In the genomic region with DNA sequence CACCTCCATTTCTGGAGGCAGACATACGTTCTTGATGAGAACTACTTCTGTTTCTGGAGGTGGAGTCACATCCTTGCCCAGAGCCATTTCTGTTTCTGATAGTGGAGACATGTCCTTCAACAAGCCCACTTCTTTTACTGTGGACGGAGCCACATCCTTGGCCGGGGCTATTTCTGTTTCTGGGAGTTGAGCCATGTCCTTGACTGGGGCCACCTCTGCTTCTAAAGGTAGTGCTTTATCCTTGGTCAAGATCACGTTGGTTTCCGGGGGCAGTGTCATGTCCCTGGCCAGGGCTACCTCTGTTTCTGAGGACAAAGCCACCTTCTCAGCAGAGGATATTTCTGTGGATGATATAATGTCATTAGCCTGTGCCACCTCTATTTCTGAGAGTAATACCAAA, we compare ENCODE assay signal across 22 cellular contexts.
DNase-seq lines count a peak whose midpoint lies in the region; ATAC-seq, FAIRE-seq and TF ChIP-seq lines count a peak whose summit lies in the region.
"Had no signal": no experiment of that assay in that cellular context is flagged by ENCODE, and none has a peak within 500 bp of the region (broad histone marks: within the 10 kb centered on the region; RNA-seq: fewer than 3 reads in every experiment).

No MANE protein-coding gene starts in this region.

- H3K9me3 Mint-ChIP-seq in MCF 10A (ENCODE audit: unreplicated experiment): no peaks in the 10 kb centered on the region
- no peaks in the 10 kb centered on the region for H3K9me3 Mint-ChIP-seq in progenitor cell of endocrine pancreas (ENCODE audit: low read depth)
- H3K9me3 Mint-ChIP-seq: CD4-positive, alpha-beta memory T cell; GM23338 had no signal

- H3K27me3 ChIP-seq in breast epithelium (no peaks in the 10 kb centered on the region), PC-9 (ENCODE audit: insufficient read depth, low read depth) (no peaks in the 10 kb centered on the region), heart left ventricle (no peaks in the 10 kb centered on the region)
- H3K27me3 ChIP-seq: BLaER1 treated with 17β-estradiol and CSF1 and Interleukin-3, amounts not matched to agents 10 nM and 100 nM; Peyer's patch; SJSA1 had no signal

- H3K4me1 ChIP-seq in breast epithelium (no peaks in the 10 kb centered on the region), PC-9 (replicated peaks; ENCODE audit: insufficient read depth) (peaks cover 10% of the 10 kb centered on the region), heart left ventricle (peaks cover 0 to 14% (median 3%) of the 10 kb centered on the region in 12 donors), kidney (ENCODE audit: control insufficient read depth in 1 of 2, insufficient read depth in 1 of 2, low read depth in 1 of 2, low read length in 2 of 2) (no peaks in the 10 kb centered on the region)
- H3K4me1 ChIP-seq: BLaER1 treated with 17β-estradiol and CSF1 and Interleukin-3, amounts not matched to agents 10 nM and 100 nM; Caco-2; Peyer's patch had no signal

- H3K9ac ChIP-seq in kidney (ENCODE audit: low read length in 2 of 2): no peak overlapping the region
- H3K9ac ChIP-seq: BLaER1 treated with 17β-estradiol and CSF1 and Interleukin-3, amounts not matched to agents 10 nM and 100 nM had no signal

- TF ChIP-seq POLR2A in breast epithelium (IDR thresholded peaks at IDR 0.05) (no peak), heart left ventricle (IDR thresholded peaks at IDR 0.05) (no peak)

- WGBS in heart left ventricle, 4 donors: 44 to 60% (median 54%) methylated on average over 5 of the region's 5 CpGs

- peaks cover 11% of the 10 kb centered on the region; the same call in 1 of the 2 replicates for H3F3A ChIP-seq in PC-9 (ENCODE audit: insufficient read depth, low read depth)

- H4K20me1 ChIP-seq in PC-9 (ENCODE audit: insufficient read depth): no peaks in the 10 kb centered on the region

- no peak for TF ChIP-seq CTCF in MCF 10A (IDR thresholded peaks at IDR 0.05; ENCODE audit: unreplicated experiment)
- TF ChIP-seq CTCF in breast epithelium (IDR thresholded peaks at IDR 0.05): no peak
- no peak for TF ChIP-seq CTCF in PC-9 (conservative IDR thresholded peaks at IDR 0.05)
- TF ChIP-seq CTCF in heart left ventricle (IDR thresholded peaks at IDR 0.05): no peak
- no peak for TF ChIP-seq CTCF in progenitor cell of endocrine pancreas (IDR thresholded peaks at IDR 0.05; ENCODE audit: unreplicated experiment)
- TF ChIP-seq CTCF in kidney (IDR thresholded peaks at IDR 0.05; ENCODE audit: borderline replicate concordance, extremely low read depth, insufficient read depth): no peak

- BruUV-seq in MCF 10A (replicated peaks; lab: Mats Ljungman, UMichigan) (TSS peak; percentile 69), PC-9 (replicated peaks; lab: Mats Ljungman, UMichigan) (TSS peak; percentile 22)

- H2AFZ ChIP-seq in PC-9: no peak overlapping the region
- H2AFZ ChIP-seq: GM23338 had no signal

- DNase-seq in MCF 10A (ENCODE audit: unreplicated experiment) (no peak), breast epithelium (ENCODE audit: low spot score in 2 of 2) (no peak), PC-9 (no peak), heart left ventricle (peak in 4 of 5 donors; percentile 21 to 56 (median 40)), progenitor cell of endocrine pancreas (ENCODE audit: low spot score, unreplicated experiment) (no peak), islet precursor cell (no peak), kidney (no peak)
- no peak for DNase-seq in activated naive CD4-positive, alpha-beta T cell treated with Interleukin-2 at 50 U/mL for 16 hours
- DNase-seq: Caco-2; CD4-positive, alpha-beta memory T cell; NCI-H1092; NCI-H1436; NCI-H1930; NCI-H2227 treated with DMSO at 0.1 percent for 48 hours; NCI-H510A treated with DMSO at 0.1 percent for 48 hours; NCI-H748 treated with DMSO at 0.1 percent for 48 hours; Peyer's patch had no signal

- CTCF ChIA-PET in MCF 10A (lab: Yijun Ruan, JAX) (no interaction called here), PC-9 (lab: Charles Lee) (no interaction called here)

- H3K4me2 ChIP-seq in PC-9: no peak overlapping the region
- H3K4me2 ChIP-seq: BLaER1 treated with 17β-estradiol and CSF1 and Interleukin-3, amounts not matched to agents 10 nM and 100 nM; GM23338 had no signal

- no peak for FAIRE-seq in kidney (lab: Jason Lieb, UNC)
- FAIRE-seq: GM18507 had no signal

- H3K4me3 Mint-ChIP-seq in MCF 10A (ENCODE audit: unreplicated experiment) (no peak overlapping the region), progenitor cell of endocrine pancreas (ENCODE audit: low read depth) (no peak overlapping the region)
- H3K4me3 Mint-ChIP-seq: CD4-positive, alpha-beta memory T cell; GM23338 had no signal

- H3K9me3 ChIP-seq in breast epithelium: no peaks in the 10 kb centered on the region
- H3K9me3 ChIP-seq in PC-9 (ENCODE audit: insufficient read depth, low read depth): no peaks in the 10 kb centered on the region
- H3K9me3 ChIP-seq in heart left ventricle: no peaks in the 10 kb centered on the region
- H3K9me3 ChIP-seq in kidney (ENCODE audit: control insufficient read depth in 1 of 2, low read length in 2 of 2): no peaks in the 10 kb centered on the region
- H3K9me3 ChIP-seq: BLaER1 treated with 17β-estradiol and CSF1 and Interleukin-3, amounts not matched to agents 10 nM and 100 nM; Caco-2; Peyer's patch; SJSA1 had no signal

- no peaks in the 10 kb centered on the region for H3K9me2 ChIP-seq in PC-9 (ENCODE audit: insufficient read depth)

- H3K36me3 Mint-ChIP-seq in MCF 10A (ENCODE audit: insufficient read depth, unreplicated experiment): peaks cover 94% of the 10 kb centered on the region
- peaks cover 28% of the 10 kb centered on the region for H3K36me3 Mint-ChIP-seq in progenitor cell of endocrine pancreas (ENCODE audit: insufficient read depth)

- H3K4me1 Mint-ChIP-seq in MCF 10A (ENCODE audit: insufficient read depth, unreplicated experiment) (peaks cover 10% of the 10 kb centered on the region), progenitor cell of endocrine pancreas (ENCODE audit: low read depth) (peaks cover 5% of the 10 kb centered on the region)

- H3K36me3 ChIP-seq in breast epithelium: peaks cover 13% of the 10 kb centered on the region
- H3K36me3 ChIP-seq in PC-9 (ENCODE audit: low read depth): no peaks in the 10 kb centered on the region
- peaks cover 0 to 100% (median 99%) of the 10 kb centered on the region in 9 donors for H3K36me3 ChIP-seq in heart left ventricle
- peaks cover 21 to 39% of the 10 kb centered on the region in 2 donors for H3K36me3 ChIP-seq in kidney (ENCODE audit: control insufficient read depth in 1 of 2, insufficient read depth in 2 of 2, low read length in 2 of 2)

- intact Hi-C loops in MCF 10A (cut with micrococcal nuclease) (no loop called here), breast epithelium (cut with DNase I; ENCODE audit: low total_unique reads) (no loop called here), PC-9 (cut with micrococcal nuclease; ENCODE audit: unreplicated experiment) (no loop called here), heart left ventricle (cut with DNase I) (loop anchor here in 1 of 10 donors (10.0 kb wide), 1 partner anchor 49 kb away; no protein-coding TSS in a partner anchor), kidney (cut with DNase I) (no loop called here)

- no peak overlapping the region for H3K27ac Mint-ChIP-seq in MCF 10A (ENCODE audit: low read depth, unreplicated experiment)
- H3K27ac Mint-ChIP-seq in progenitor cell of endocrine pancreas: peak overlapping the region; percentile 80
- H3K27ac Mint-ChIP-seq: GM23338 had no signal

- H3K4me3 ChIP-seq in breast epithelium (no peak overlapping the region), PC-9 (no peak overlapping the region), heart left ventricle (no peak overlapping the region), kidney (ENCODE audit: low read length in 2 of 2) (no peak overlapping the region)
- H3K4me3 ChIP-seq: BLaER1 treated with 17β-estradiol and CSF1 and Interleukin-3, amounts not matched to agents 10 nM and 100 nM; GM23338; Peyer's patch; SJSA1 had no signal

- POLR2A ChIA-PET in MCF 10A (lab: Yijun Ruan, JAX) (no interaction called here), PC-9 (lab: Charles Lee; ENCODE audit: unreplicated experiment) (no interaction called here)

- ATAC-seq in heart left ventricle: peak; percentile 72 to 94 (median 80)
- ATAC-seq: GM23338 had no signal

- no peaks in the 10 kb centered on the region for H3K79me2 ChIP-seq in PC-9 (ENCODE audit: low read depth)

- no peak overlapping the region for H3K27ac ChIP-seq in breast epithelium
- H3K27ac ChIP-seq in PC-9: no peak overlapping the region
- peak overlapping the region in 11 of 12 donors; percentile 4 to 80 (median 60) for H3K27ac ChIP-seq in heart left ventricle
- H3K27ac ChIP-seq in kidney (ENCODE audit: low read depth in 2 of 2, low read length in 2 of 2): no peak overlapping the region
- H3K27ac ChIP-seq: 22Rv1; BLaER1 treated with 17β-estradiol and CSF1 and Interleukin-3, amounts not matched to agents 10 nM and 100 nM; Peyer's patch; SJSA1 had no signal

- H3K27me3 Mint-ChIP-seq in MCF 10A (ENCODE audit: insufficient read depth, unreplicated experiment) (no peaks in the 10 kb centered on the region), progenitor cell of endocrine pancreas (no peaks in the 10 kb centered on the region)
- H3K27me3 Mint-ChIP-seq: CD4-positive, alpha-beta memory T cell had no signal

Comparison
In these comparisons a context has a peak if more than half of its experiments do, and no peak if none do; other contexts are left out.
1. DNase-seq: peak in heart left ventricle (4 of 5); none in MCF 10A (single experiment), breast epithelium (0 of 2), PC-9 (0 of 2), progenitor cell of endocrine pancreas (single experiment), activated naive CD4-positive, alpha-beta T cell treated with Interleukin-2 at 50 U/mL for 16 hours (single experiment), islet precursor cell (single experiment) and kidney (single experiment).
2. H3K27ac ChIP-seq: peak in heart left ventricle (11 of 12); none in breast epithelium (0 of 2), PC-9 (single experiment) and kidney (0 of 2).